ENCODE assay signal across 13 cellular contexts in the genomic region with DNA sequence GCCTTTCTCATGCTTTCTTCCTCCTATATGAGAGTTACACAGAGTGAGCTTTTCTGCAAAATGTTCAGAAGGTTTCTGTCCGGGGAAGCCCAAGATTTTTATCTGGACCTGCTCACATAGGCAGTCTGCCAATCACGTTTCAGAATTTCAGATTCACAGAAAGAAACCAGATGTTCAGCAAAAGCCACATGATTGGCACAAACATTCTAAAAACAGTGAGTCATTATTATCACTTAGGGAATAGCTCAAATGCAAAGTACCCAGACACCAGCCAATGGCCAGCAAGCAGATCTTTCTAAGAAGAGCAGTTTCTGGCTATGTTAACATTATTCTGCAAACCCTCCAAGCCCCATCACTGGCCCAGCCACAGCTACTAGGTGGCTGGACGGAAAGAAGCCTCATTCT.
DNase-seq lines count a peak whose midpoint lies in the region; ATAC-seq lines count a peak whose summit lies in the region.
"Had no signal": no experiment of that assay in that cellular context is flagged by ENCODE, and none has a peak within 500 bp of the region (broad histone marks: within the 10 kb centered on the region; RNA-seq: fewer than 3 reads in every experiment).

No MANE protein-coding gene starts in this region.

- H3K27me3 Mint-ChIP-seq in activated naive CD4-positive, alpha-beta T cell treated with anti-CD3 and anti-CD28 coated beads, Interleukin-2, amount 10 ng/mL, durations not matched to agents 7 days and 5 days, result no peaks in the 10 kb centered on the region

- H3K27ac Mint-ChIP-seq in activated naive CD4-positive, alpha-beta T cell treated with anti-CD3 and anti-CD28 coated beads, Interleukin-2, amount 50 U/mL, for 72 hours, result no peak overlapping the region
- H3K27ac Mint-ChIP-seq in activated naive CD4-positive, alpha-beta T cell treated with anti-CD3 and anti-CD28 coated beads, Interleukin-2, amount 10 ng/mL, durations not matched to agents 7 days and 5 days, result no peak overlapping the region

- peak; percentile 89 to 90 for ATAC-seq in activated naive CD4-positive, alpha-beta T cell treated with anti-CD3 and anti-CD28 coated beads, Interleukin-2, amount 50 U/mL, for 72 hours
- ATAC-seq in HG03432 (IDR thresholded peaks at IDR 0.05; ENCODE audit: unreplicated experiment), result no peak
- no peak for ATAC-seq in esophagus mucosa

- H3K4me3 Mint-ChIP-seq in activated naive CD4-positive, alpha-beta T cell treated with anti-CD3 and anti-CD28 coated beads, Interleukin-2, amount 10 ng/mL, durations not matched to agents 7 days and 5 days, result no peak overlapping the region

- CTCF ChIA-PET in activated naive CD4-positive, alpha-beta T cell treated with anti-CD3 and anti-CD28 coated beads, Interleukin-2, amount 10 ng/mL, durations not matched to agents 7 days and 5 days (lab: Charles Lee), result no interaction called here

- H3K36me3 Mint-ChIP-seq in activated naive CD4-positive, alpha-beta T cell treated with anti-CD3 and anti-CD28 coated beads, Interleukin-2, amount 50 U/mL, for 72 hours, result no peaks in the 10 kb centered on the region
- no peaks in the 10 kb centered on the region for H3K36me3 Mint-ChIP-seq in activated naive CD4-positive, alpha-beta T cell treated with anti-CD3 and anti-CD28 coated beads, Interleukin-2, amount 10 ng/mL, durations not matched to agents 7 days and 5 days

- H3K4me1 Mint-ChIP-seq in activated naive CD4-positive, alpha-beta T cell treated with anti-CD3 and anti-CD28 coated beads, Interleukin-2, amount 10 ng/mL, durations not matched to agents 7 days and 5 days, result no peaks in the 10 kb centered on the region

- H3K9me3 Mint-ChIP-seq in activated naive CD4-positive, alpha-beta T cell treated with anti-CD3 and anti-CD28 coated beads, Interleukin-2, amount 50 U/mL, for 72 hours, result peaks cover 0 to 3% of the 10 kb centered on the region in 2 donors
- H3K9me3 Mint-ChIP-seq in activated naive CD4-positive, alpha-beta T cell treated with anti-CD3 and anti-CD28 coated beads, Interleukin-2, amount 10 ng/mL, durations not matched to agents 7 days and 5 days, result no peaks in the 10 kb centered on the region

- no peak for DNase-seq in activated naive CD4-positive, alpha-beta T cell treated with anti-CD3 and anti-CD28 coated beads, Interleukin-2, amount 50 U/mL, for 72 hours (ENCODE audit: low spot score in 2 of 2)
- no peak for DNase-seq in activated naive CD4-positive, alpha-beta T cell treated with anti-CD3 and anti-CD28 coated beads, Interleukin-2, amount 10 ng/mL, durations not matched to agents 7 days and 5 days
- DNase-seq in HS-5 (ENCODE audit: low read depth) (peak; percentile 73), astrocyte of the hippocampus (ENCODE audit: low read depth, low spot score) (peak; percentile 63), non-pigmented ciliary epithelial cell (ENCODE audit: low read depth) (peak; percentile 2), NOMO-1 (lab: John Stamatoyannopoulos, UW; ENCODE audit: unreplicated experiment in 2 of 2) (no peak)
- DNase-seq: central memory CD4-positive, alpha-beta T cell; DMS79 treated with DMSO at 0.1 percent for 48 hours; KG1; NCI-H1930; WERI-Rb-1 had no signal

Comparison
In these comparisons a context has a peak if more than half of its experiments do, and no peak if none do; other contexts are left out.
1. ATAC-seq: peak in activated naive CD4-positive, alpha-beta T cell treated with anti-CD3 and anti-CD28 coated beads, Interleukin-2, amount 50 U/mL, for 72 hours (2 of 2); none in HG03432 (single experiment) and esophagus mucosa (single experiment).
2. DNase-seq: peak in HS-5 (single experiment), astrocyte of the hippocampus (single experiment) and non-pigmented ciliary epithelial cell (single experiment); none in activated naive CD4-positive, alpha-beta T cell treated with anti-CD3 and anti-CD28 coated beads, Interleukin-2, amount 50 U/mL, for 72 hours (0 of 2), activated naive CD4-positive, alpha-beta T cell treated with anti-CD3 and anti-CD28 coated beads, Interleukin-2, amount 10 ng/mL, durations not matched to agents 7 days and 5 days (single experiment) and NOMO-1 (0 of 2).